1 cellular context compared by ENCODE assay signal in the genomic region with DNA sequence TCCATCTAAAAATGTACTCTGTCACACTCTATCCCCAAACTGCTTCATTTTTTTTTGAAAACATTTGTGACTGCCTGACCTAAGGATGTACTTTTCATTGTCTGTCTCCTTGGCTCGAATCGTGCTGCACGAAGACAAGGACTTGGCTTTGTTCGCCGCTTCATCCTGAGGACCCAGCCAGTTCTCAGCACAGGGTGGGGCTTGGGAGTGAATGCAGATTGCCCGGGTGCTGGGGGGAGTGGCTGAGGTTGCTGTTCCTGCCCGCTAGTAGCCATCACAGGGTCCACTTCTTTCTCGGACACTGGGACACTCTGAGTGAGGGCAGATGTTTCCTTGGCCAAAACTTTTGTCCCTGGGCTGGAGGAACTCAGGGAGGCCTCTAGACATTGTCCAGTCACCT.
TF ChIP-seq lines count a peak whose summit lies in the region.

No MANE protein-coding gene starts in this region.

TF ChIP-seq in SK-N-SH treated with all-trans-retinoic acid at 6 μM for 48 hours, 23 proteins besides CTCF, POLR2A, EP300 and RAD21 (continued from another document):
- TF ChIP-seq, protein P1, sequence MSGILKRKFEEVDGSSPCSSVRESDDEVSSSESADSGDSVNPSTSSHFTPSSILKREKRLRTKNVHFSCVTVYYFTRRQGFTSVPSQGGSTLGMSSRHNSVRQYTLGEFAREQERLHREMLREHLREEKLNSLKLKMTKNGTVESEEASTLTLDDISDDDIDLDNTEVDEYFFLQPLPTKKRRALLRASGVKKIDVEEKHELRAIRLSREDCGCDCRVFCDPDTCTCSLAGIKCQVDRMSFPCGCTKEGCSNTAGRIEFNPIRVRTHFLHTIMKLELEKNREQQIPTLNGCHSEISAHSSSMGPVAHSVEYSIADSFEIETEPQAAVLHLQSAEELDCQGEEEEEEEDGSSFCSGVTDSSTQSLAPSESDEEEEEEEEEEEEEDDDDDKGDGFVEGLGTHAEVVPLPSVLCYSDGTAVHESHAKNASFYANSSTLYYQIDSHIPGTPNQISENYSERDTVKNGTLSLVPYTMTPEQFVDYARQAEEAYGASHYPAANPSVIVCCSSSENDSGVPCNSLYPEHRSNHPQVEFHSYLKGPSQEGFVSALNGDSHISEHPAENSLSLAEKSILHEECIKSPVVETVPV (CRISPR knock-in tag; IDR thresholded peaks at IDR 0.05), result no peak
- TF ChIP-seq ZNF8 (CRISPR knock-in tag; IDR thresholded peaks at IDR 0.05) (no peak), ZC3H10 (CRISPR knock-in tag; IDR thresholded peaks at IDR 0.05) (no peak), TCF4 (CRISPR knock-in tag; IDR thresholded peaks at IDR 0.05; ENCODE audit: borderline replicate concordance) (no peak), ARNTL (CRISPR knock-in tag; IDR thresholded peaks at IDR 0.05; ENCODE audit: borderline replicate concordance, low read depth) (no peak), ZNF565 (CRISPR knock-in tag; conservative IDR thresholded peaks at IDR 0.05; ENCODE audit: low read depth) (no peak), ESRRG (CRISPR knock-in tag; IDR thresholded peaks at IDR 0.05) (no peak)
- TF ChIP-seq, protein P2, sequence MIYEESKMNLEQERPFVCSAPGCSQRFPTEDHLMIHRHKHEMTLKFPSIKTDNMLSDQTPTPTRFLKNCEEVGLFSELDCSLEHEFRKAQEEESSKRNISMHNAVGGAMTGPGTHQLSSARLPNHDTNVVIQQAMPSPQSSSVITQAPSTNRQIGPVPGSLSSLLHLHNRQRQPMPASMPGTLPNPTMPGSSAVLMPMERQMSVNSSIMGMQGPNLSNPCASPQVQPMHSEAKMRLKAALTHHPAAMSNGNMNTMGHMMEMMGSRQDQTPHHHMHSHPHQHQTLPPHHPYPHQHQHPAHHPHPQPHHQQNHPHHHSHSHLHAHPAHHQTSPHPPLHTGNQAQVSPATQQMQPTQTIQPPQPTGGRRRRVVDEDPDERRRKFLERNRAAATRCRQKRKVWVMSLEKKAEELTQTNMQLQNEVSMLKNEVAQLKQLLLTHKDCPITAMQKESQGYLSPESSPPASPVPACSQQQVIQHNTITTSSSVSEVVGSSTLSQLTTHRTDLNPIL (CRISPR knock-in tag; IDR thresholded peaks at IDR 0.05; ENCODE audit: low read depth), result no peak
- TF ChIP-seq, protein P3, sequence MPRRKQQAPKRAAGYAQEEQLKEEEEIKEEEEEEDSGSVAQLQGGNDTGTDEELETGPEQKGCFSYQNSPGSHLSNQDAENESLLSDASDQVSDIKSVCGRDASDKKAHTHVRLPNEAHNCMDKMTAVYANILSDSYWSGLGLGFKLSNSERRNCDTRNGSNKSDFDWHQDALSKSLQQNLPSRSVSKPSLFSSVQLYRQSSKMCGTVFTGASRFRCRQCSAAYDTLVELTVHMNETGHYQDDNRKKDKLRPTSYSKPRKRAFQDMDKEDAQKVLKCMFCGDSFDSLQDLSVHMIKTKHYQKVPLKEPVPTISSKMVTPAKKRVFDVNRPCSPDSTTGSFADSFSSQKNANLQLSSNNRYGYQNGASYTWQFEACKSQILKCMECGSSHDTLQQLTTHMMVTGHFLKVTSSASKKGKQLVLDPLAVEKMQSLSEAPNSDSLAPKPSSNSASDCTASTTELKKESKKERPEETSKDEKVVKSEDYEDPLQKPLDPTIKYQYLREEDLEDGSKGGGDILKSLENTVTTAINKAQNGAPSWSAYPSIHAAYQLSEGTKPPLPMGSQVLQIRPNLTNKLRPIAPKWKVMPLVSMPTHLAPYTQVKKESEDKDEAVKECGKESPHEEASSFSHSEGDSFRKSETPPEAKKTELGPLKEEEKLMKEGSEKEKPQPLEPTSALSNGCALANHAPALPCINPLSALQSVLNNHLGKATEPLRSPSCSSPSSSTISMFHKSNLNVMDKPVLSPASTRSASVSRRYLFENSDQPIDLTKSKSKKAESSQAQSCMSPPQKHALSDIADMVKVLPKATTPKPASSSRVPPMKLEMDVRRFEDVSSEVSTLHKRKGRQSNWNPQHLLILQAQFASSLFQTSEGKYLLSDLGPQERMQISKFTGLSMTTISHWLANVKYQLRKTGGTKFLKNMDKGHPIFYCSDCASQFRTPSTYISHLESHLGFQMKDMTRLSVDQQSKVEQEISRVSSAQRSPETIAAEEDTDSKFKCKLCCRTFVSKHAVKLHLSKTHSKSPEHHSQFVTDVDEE (CRISPR knock-in tag; IDR thresholded peaks at IDR 0.05), result no peak
- TF ChIP-seq, protein P4, sequence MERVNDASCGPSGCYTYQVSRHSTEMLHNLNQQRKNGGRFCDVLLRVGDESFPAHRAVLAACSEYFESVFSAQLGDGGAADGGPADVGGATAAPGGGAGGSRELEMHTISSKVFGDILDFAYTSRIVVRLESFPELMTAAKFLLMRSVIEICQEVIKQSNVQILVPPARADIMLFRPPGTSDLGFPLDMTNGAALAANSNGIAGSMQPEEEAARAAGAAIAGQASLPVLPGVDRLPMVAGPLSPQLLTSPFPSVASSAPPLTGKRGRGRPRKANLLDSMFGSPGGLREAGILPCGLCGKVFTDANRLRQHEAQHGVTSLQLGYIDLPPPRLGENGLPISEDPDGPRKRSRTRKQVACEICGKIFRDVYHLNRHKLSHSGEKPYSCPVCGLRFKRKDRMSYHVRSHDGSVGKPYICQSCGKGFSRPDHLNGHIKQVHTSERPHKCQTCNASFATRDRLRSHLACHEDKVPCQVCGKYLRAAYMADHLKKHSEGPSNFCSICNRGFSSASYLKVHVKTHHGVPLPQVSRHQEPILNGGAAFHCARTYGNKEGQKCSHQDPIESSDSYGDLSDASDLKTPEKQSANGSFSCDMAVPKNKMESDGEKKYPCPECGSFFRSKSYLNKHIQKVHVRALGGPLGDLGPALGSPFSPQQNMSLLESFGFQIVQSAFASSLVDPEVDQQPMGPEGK (CRISPR knock-in tag; IDR thresholded peaks at IDR 0.05; ENCODE audit: borderline replicate concordance), result no peak
TF ChIP-seq in SK-N-SH treated with all-trans-retinoic acid at 6 μM for 48 hours: peak in this region for 0.
